Comparison of ENCODE assay signal across 19 cellular contexts in genomic region chr18:45110577-45111506, GRCh38.
DNase-seq lines count a peak whose midpoint lies in the region; ATAC-seq and TF ChIP-seq lines count a peak whose summit lies in the region.
"Had no signal": no experiment of that assay in that cellular context is flagged by ENCODE, and none has a peak within 500 bp of the region (broad histone marks: within the 10 kb centered on the region; RNA-seq: fewer than 3 reads in every experiment).

No MANE protein-coding gene starts in this region.

- no peak overlapping the region for H3K27ac ChIP-seq in aorta (ENCODE audit: low read depth in 1 of 2, low read length in 2 of 2)
- H3K27ac ChIP-seq: RWPE1 had no signal

- no peaks in the 10 kb centered on the region for H3K4me1 ChIP-seq in aorta (ENCODE audit: control insufficient read depth in 1 of 2, insufficient read depth in 2 of 2, low read length in 2 of 2)
- H3K4me1 ChIP-seq: Caco-2 had no signal

- no peaks in the 10 kb centered on the region for H3K36me3 ChIP-seq in aorta (ENCODE audit: control insufficient read depth in 1 of 2, insufficient read depth in 2 of 2, low read length in 1 of 2)

- TF ChIP-seq CTCF in omental fat pad (IDR thresholded peaks at IDR 0.05): no peak

- H3K4me3 ChIP-seq in aorta (ENCODE audit: low read length in 2 of 2): no peak overlapping the region
- H3K4me3 ChIP-seq: skin epidermis had no signal

- H3K27me3 ChIP-seq in aorta (ENCODE audit: control insufficient read depth in 1 of 2, insufficient read depth in 2 of 2, low read length in 1 of 2): no peaks in the 10 kb centered on the region

- ATAC-seq in Right ventricle myocardium superior (ENCODE audit: poor library complexity) (peak; percentile 79), omental fat pad (ENCODE audit: low FRiP score) (peak; percentile 60), aorta (ENCODE audit: low FRiP score) (peak; percentile 69), GM21723 (IDR thresholded peaks at IDR 0.05; ENCODE audit: unreplicated experiment) (no peak), HG03139 (IDR thresholded peaks at IDR 0.05; ENCODE audit: unreplicated experiment) (no peak)
- ATAC-seq: left lobe of liver had no signal

- peaks cover 1% of the 10 kb centered on the region for H3K9me3 ChIP-seq in aorta (ENCODE audit: control insufficient read depth, low read length)
- H3K9me3 ChIP-seq: Caco-2 had no signal

- DNase-seq in Right ventricle myocardium superior: peak; percentile 74
- DNase-seq in cardiac septum (ENCODE audit: low spot score): no peak
- peak; percentile 59 for DNase-seq in fibroblast of peridontal ligament (ENCODE audit: extremely low read depth)
- no peak for DNase-seq in omental fat pad (ENCODE audit: low spot score)
- no peak for DNase-seq in aorta
- DNase-seq in CD1c-positive myeloid dendritic cell (ENCODE audit: extremely low spot score): no peak
- DNase-seq: activated CD4-positive, alpha-beta T cell treated with anti-CD3 and anti-CD28 coated beads for 48 hours; activated naive CD8-positive, alpha-beta T cell treated with anti-CD3 and anti-CD28 coated beads for 36 hours; Caco-2; hippocampal formation; IMR-90; NCI-H748 treated with DMSO at 0.1 percent for 48 hours; stimulated activated naive CD4-positive, alpha-beta T cell; T-helper 9 cell had no signal

- intact Hi-C loops in Right ventricle myocardium superior (cut with DNase I): no loop called here
- intact Hi-C loops in cardiac septum (cut with DNase I): no loop called here
- intact Hi-C loops in aorta (cut with DNase I): no loop called here

- 79 to 89% methylated on average over 7 of the region's 7 CpGs for WGBS in aorta, 2 donors

Comparison
In these comparisons a context has a peak if more than half of its experiments do, and no peak if none do; other contexts are left out.
1. DNase-seq: peak in Right ventricle myocardium superior (single experiment) and fibroblast of peridontal ligament (single experiment); none in cardiac septum (single experiment), omental fat pad (single experiment), aorta (0 of 2) and CD1c-positive myeloid dendritic cell (single experiment).
2. ATAC-seq: peak in Right ventricle myocardium superior (single experiment), omental fat pad (single experiment) and aorta (single experiment); none in GM21723 (single experiment) and HG03139 (single experiment).